26 cellular contexts compared by ENCODE assay signal in the genomic region with DNA sequence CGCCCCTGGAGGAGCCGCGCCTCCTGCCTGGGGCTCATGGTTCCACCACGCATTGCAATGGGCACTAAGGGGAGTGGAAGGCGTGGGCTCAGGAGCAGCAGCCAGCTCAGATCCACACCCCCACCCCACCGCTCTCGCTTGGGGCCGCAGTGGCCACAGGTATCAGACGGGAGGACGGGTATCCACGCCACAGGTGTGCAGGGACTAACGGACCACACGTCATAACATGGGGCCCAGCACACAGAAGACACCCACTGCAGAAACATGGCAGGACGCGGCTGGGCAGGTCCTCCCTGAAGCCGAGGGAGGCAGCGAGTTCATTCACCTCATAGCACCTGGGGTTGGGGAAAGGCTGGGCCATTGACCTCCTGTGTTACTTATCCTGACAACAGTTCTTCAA.
"Had no signal": no experiment of that assay in that cellular context is flagged by ENCODE, and none has a peak within 500 bp of the region (broad histone marks: within the 10 kb centered on the region; RNA-seq: fewer than 3 reads in every experiment).

No MANE protein-coding gene starts in this region.

- H3K27me3 ChIP-seq: body of pancreas, breast epithelium, Peyer's patch, SJSA1 had no signal

- H3K9ac ChIP-seq: SK-N-SH had no signal

- H3K36me3 ChIP-seq: breast epithelium, Peyer's patch had no signal

- H3K4me2 ChIP-seq: SK-N-SH had no signal

- ATAC-seq: activated CD4-positive, alpha-beta T cell treated with anti-CD3 and anti-CD28 coated beads for 36 hours; activated CD8-positive, alpha-beta T cell treated with anti-CD3 and anti-CD28 coated beads, Interleukin-2, amount 10 ng/mL, durations not matched to agents 7 days and 5 days; body of pancreas; PC-3 had no signal

- H3K9me3 ChIP-seq: body of pancreas, breast epithelium, Peyer's patch, SJSA1, SK-N-SH had no signal

- FAIRE-seq: astrocyte, TTC549 had no signal

- DNase-seq: activated CD4-positive, alpha-beta T cell treated with anti-CD3 and anti-CD28 coated beads for 36 hours; activated CD4-positive, alpha-beta T cell treated with anti-CD3 and anti-CD28 coated beads, Interleukin-2, amount 10 ng/mL, durations not matched to agents 7 days and 5 days; activated CD4-positive, alpha-beta T cell treated with anti-CD3 and anti-CD28 coated beads, Interleukin-2, amount 50 U/mL, for 48 hours; activated CD8-positive, alpha-beta T cell treated with anti-CD3 and anti-CD28 coated beads, Interleukin-2, amount 10 ng/mL, durations not matched to agents 7 days and 5 days; activated gamma-delta T cell; activated naive CD4-positive, alpha-beta T cell treated with Interleukin-2 at 50 U/mL for 16 hours; activated naive CD8-positive, alpha-beta T cell treated with anti-CD3 and anti-CD28 coated beads, Interleukin-2, amount 10 ng/mL, durations not matched to agents 7 days and 5 days; activated T-cell treated with anti-CD3 and anti-CD28 coated beads, Interleukin-2, amount 50 U/mL, for 24 hours; amygdala; body of pancreas; Karpas-422; KBM-7; NCI-H1105; NCI-H1417 treated with DMSO at 0.1 percent for 48 hours; NCI-H1930; NCI-H345; NCI-H524 treated with DMSO at 0.1 percent for 48 hours; PC-3; RPMI8226; SHP77 treated with DMSO at 0.1 percent for 48 hours had no signal

- H3K4me1 ChIP-seq: body of pancreas, breast epithelium, SJSA1 had no signal

- H3K27ac ChIP-seq: body of pancreas, breast epithelium, Peyer's patch, SJSA1 had no signal

- H3K4me3 ChIP-seq: body of pancreas, breast epithelium, Peyer's patch, SJSA1 had no signal
